ENCODE assay signal across 14 cellular contexts in the genomic region with DNA sequence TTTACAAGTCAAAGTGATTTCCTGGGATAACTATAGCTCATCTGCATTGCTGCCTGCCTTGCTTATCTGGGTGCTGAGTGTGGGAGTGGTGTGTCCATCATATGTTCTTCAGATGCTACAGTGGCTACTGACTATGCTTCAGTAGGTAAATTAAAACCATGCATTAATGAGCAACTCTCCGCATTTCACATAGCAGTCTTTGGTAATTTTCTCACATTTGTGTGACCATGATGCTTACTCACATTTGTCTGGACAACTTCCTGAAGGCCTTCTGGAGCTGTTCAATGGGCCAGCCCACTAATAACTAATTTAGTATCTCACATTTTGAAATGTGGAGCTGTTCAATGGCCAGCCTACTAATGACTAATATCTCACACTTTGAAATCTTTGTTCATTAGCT. TPM values are rescaled to one million over a fixed set of nuclear protein-coding genes. Genes with fewer than 3 reads are reported as not detected.
DNase-seq lines count a peak whose midpoint lies in the region; ATAC-seq and TF ChIP-seq lines count a peak whose summit lies in the region.
"Had no signal": no experiment of that assay in that cellular context is flagged by ENCODE, and none has a peak within 500 bp of the region (broad histone marks: within the 10 kb centered on the region; RNA-seq: fewer than 3 reads in every experiment).

No MANE protein-coding gene starts in this region.

- ATAC-seq in activated T-cell treated with anti-CD3 and anti-CD28 coated beads, Interleukin-2, amount 50 U/mL, for 72 hours (replicated peaks in 1 of 2) = no peak
- 0 out of 3 replicates have a peak, but pooled peaks have one; percentile 19 for ATAC-seq in RWPE2 (ENCODE audit: low read depth)
- ATAC-seq in esophagus mucosa = peak; percentile 12
- no peak for ATAC-seq in gastrocnemius medialis
- no peak for ATAC-seq in GM21529 (IDR thresholded peaks at IDR 0.05; ENCODE audit: unreplicated experiment)
- ATAC-seq in HG03469 (IDR thresholded peaks at IDR 0.05; ENCODE audit: unreplicated experiment) = no peak
- ATAC-seq: stimulated activated naive B cell treated with anti-CD40 and anti-IgM and Interleukin-4, amounts not matched to agents 10 μg/mL and 1 μg/mL and 100 μg/mL, for 72 hours had no signal

- TF ChIP-seq CTCF in RWPE2 (IDR thresholded peaks at IDR 0.05; ENCODE audit: poor library complexity, severe bottlenecking) (no peak), gastrocnemius medialis (IDR thresholded peaks at IDR 0.05 in 4 of 5, conservative IDR thresholded peaks at IDR 0.05 in 1 of 5) (no peak)

- no peak overlapping the region for H3K4me3 Mint-ChIP-seq in activated T-cell treated with anti-CD3 and anti-CD28 coated beads, Interleukin-2, amount 50 U/mL, for 72 hours
- H3K4me3 Mint-ChIP-seq: neural progenitor cell; stimulated activated naive B cell treated with anti-CD40 and anti-IgM and Interleukin-4, amounts not matched to agents 10 μg/mL and 1 μg/mL and 100 μg/mL, for 72 hours had no signal

- no peaks in the 10 kb centered on the region for H3K27me3 Mint-ChIP-seq in activated T-cell treated with anti-CD3 and anti-CD28 coated beads, Interleukin-2, amount 50 U/mL, for 72 hours (ENCODE audit: low read depth)
- H3K27me3 Mint-ChIP-seq: stimulated activated naive B cell treated with anti-CD40 and anti-IgM and Interleukin-4, amounts not matched to agents 10 μg/mL and 1 μg/mL and 100 μg/mL, for 72 hours had no signal

- H3K9me3 ChIP-seq in RWPE2 (ENCODE audit: severe bottlenecking) (no peaks in the 10 kb centered on the region), gastrocnemius medialis (no peaks in the 10 kb centered on the region)

- no peaks in the 10 kb centered on the region for H3K9me3 Mint-ChIP-seq in activated T-cell treated with anti-CD3 and anti-CD28 coated beads, Interleukin-2, amount 50 U/mL, for 72 hours
- H3K9me3 Mint-ChIP-seq: neural progenitor cell; stimulated activated naive B cell treated with anti-CD40 and anti-IgM and Interleukin-4, amounts not matched to agents 10 μg/mL and 1 μg/mL and 100 μg/mL, for 72 hours had no signal

- intact Hi-C loops in gastrocnemius medialis (cut with DNase I; ENCODE audit: low total_unique reads) = no loop called here

- H3K4me3 ChIP-seq in RWPE2 (ENCODE audit: severe bottlenecking) (no peak overlapping the region), gastrocnemius medialis (no peak overlapping the region)
- H3K4me3 ChIP-seq: neural progenitor cell had no signal

- peaks cover 21% of the 10 kb centered on the region for H3K36me3 ChIP-seq in RWPE2 (ENCODE audit: low read depth)
- H3K36me3 ChIP-seq in gastrocnemius medialis = no peaks in the 10 kb centered on the region
- H3K36me3 ChIP-seq: neural progenitor cell had no signal

- no peak for TF ChIP-seq POLR2A in gastrocnemius medialis (IDR thresholded peaks at IDR 0.05)

- peaks cover 0 to 3% of the 10 kb centered on the region in 2 donors for H3K36me3 Mint-ChIP-seq in activated T-cell treated with anti-CD3 and anti-CD28 coated beads, Interleukin-2, amount 50 U/mL, for 72 hours (ENCODE audit: insufficient read depth in 2 of 2)

- peaks cover 44% of the 10 kb centered on the region for H3K4me1 Mint-ChIP-seq in activated T-cell treated with anti-CD3 and anti-CD28 coated beads, Interleukin-2, amount 50 U/mL, for 72 hours (ENCODE audit: low read depth)
- H3K4me1 Mint-ChIP-seq: neural progenitor cell had no signal

- DNase-seq in activated T-cell treated with anti-CD3 and anti-CD28 coated beads, Interleukin-2, amount 50 U/mL, for 72 hours = no peak
- no peak for DNase-seq in activated T-cell treated with anti-CD3 and anti-CD28 coated beads, Interleukin-2, amount 50 U/mL, for 1 hour
- DNase-seq in RWPE2 (ENCODE audit: low spot score) (no peak), gastrocnemius medialis (no peak), medulla oblongata (ENCODE audit: extremely low spot score) (no peak)
- DNase-seq: activated CD4-positive, CD25-positive, alpha-beta regulatory T cell treated with anti-CD3 and anti-CD28 coated beads, Interleukin-2, amount 50 U/mL, for 72 hours; cerebellar nuclear complex; NCI-H748 treated with DMSO at 0.1 percent for 48 hours; stimulated activated naive B cell treated with anti-CD40 and anti-IgM and Interleukin-4, amounts not matched to agents 10 μg/mL and 1 μg/mL and 100 μg/mL, for 72 hours; T-helper 2 cell had no signal

- H3K27ac ChIP-seq in RWPE2 (ENCODE audit: poor library complexity, severe bottlenecking) (peak overlapping the region; percentile 32), gastrocnemius medialis (peak overlapping the region in 3 of 4 donors; percentile 49 to 75 (median 69))
- H3K27ac ChIP-seq: neural progenitor cell had no signal

- in situ Hi-C loops in gastrocnemius medialis (cut with MboI; ENCODE audit: low sequenced_read_pairs in 4 of 4) = no loop called here

- peaks cover 2% of the 10 kb centered on the region for H3K4me1 ChIP-seq in RWPE2 (ENCODE audit: insufficient read depth, poor library complexity, severe bottlenecking)
- peaks cover 46 to 50% of the 10 kb centered on the region in 2 donors for H3K4me1 ChIP-seq in gastrocnemius medialis
- H3K4me1 ChIP-seq: neural progenitor cell had no signal

- H3K27ac Mint-ChIP-seq in activated T-cell treated with anti-CD3 and anti-CD28 coated beads, Interleukin-2, amount 50 U/mL, for 72 hours = peak overlapping the region; percentile 56
- H3K27ac Mint-ChIP-seq: neural progenitor cell had no signal

- H3K27me3 ChIP-seq in RWPE2 (ENCODE audit: insufficient read depth, poor library complexity, severe bottlenecking) = no peaks in the 10 kb centered on the region
- H3K27me3 ChIP-seq in gastrocnemius medialis = no peaks in the 10 kb centered on the region
- H3K27me3 ChIP-seq: neural progenitor cell had no signal

RNA-seq across cellular contexts. Expression of gene RHOA, which starts 23.4 kb away (rescaled TPM):
- 100 to 1,000 TPM; 458 to 468 TPM for total RNA-seq in activated T-cell treated with anti-CD3 and anti-CD28 coated beads, Interleukin-2, amount 50 U/mL, for 72 hours
- total RNA-seq in esophagus mucosa (311 TPM), gastrocnemius medialis (100 to 1,000 TPM; 244 to 411 (median 282) TPM)

RNA-seq across cellular contexts. Expression of gene TCTA, which starts 23.8 kb away (rescaled TPM):
- 10 to 100 TPM; 22.0 to 23.4 TPM for total RNA-seq in activated T-cell treated with anti-CD3 and anti-CD28 coated beads, Interleukin-2, amount 50 U/mL, for 72 hours
- total RNA-seq in esophagus mucosa (12.4 TPM), gastrocnemius medialis (10 to 100 TPM; 12.0 to 25.8 (median 15.1) TPM)

RNA-seq across cellular contexts. Expression of gene GPX1, which starts 30.3 kb away (rescaled TPM):
- total RNA-seq in activated T-cell treated with anti-CD3 and anti-CD28 coated beads, Interleukin-2, amount 50 U/mL, for 72 hours = 100 to 1,000 TPM; 112 to 124 TPM
- total RNA-seq in esophagus mucosa (296 TPM), gastrocnemius medialis (100 to 1,000 TPM in 3 of 4 donors, 10 to 100 TPM in 1; 75.2 to 157 (median 123) TPM)

RNA-seq across cellular contexts. Expression of gene AMT, which starts 33.9 kb away (rescaled TPM):
- 1 to 10 TPM; 7.4 to 7.5 TPM for total RNA-seq in activated T-cell treated with anti-CD3 and anti-CD28 coated beads, Interleukin-2, amount 50 U/mL, for 72 hours
- total RNA-seq in esophagus mucosa = 0.88 TPM
- total RNA-seq in gastrocnemius medialis = 1 to 10 TPM in 2 of 4 donors, under 1 TPM in 1, not detected in 1; 0.52 to 1.3 (median 1.1) TPM

RNA-seq across cellular contexts. Expression of gene NICN1, which starts 40.7 kb away (rescaled TPM):
- 10 to 100 TPM; 15.3 to 18.4 TPM for total RNA-seq in activated T-cell treated with anti-CD3 and anti-CD28 coated beads, Interleukin-2, amount 50 U/mL, for 72 hours
- total RNA-seq in esophagus mucosa (6.1 TPM), gastrocnemius medialis (1 to 10 TPM; 1.9 to 7.0 (median 3.8) TPM)

Comparison
In these comparisons a context has a peak if more than half of its experiments do, and no peak if none do; other contexts are left out.
1. ATAC-seq: peak in RWPE2 (single experiment) and esophagus mucosa (single experiment); none in activated T-cell treated with anti-CD3 and anti-CD28 coated beads, Interleukin-2, amount 50 U/mL, for 72 hours (0 of 2), gastrocnemius medialis (0 of 2), GM21529 (single experiment) and HG03469 (single experiment).